Comparison of ENCODE assay signal across 13 cellular contexts in the genomic region with DNA sequence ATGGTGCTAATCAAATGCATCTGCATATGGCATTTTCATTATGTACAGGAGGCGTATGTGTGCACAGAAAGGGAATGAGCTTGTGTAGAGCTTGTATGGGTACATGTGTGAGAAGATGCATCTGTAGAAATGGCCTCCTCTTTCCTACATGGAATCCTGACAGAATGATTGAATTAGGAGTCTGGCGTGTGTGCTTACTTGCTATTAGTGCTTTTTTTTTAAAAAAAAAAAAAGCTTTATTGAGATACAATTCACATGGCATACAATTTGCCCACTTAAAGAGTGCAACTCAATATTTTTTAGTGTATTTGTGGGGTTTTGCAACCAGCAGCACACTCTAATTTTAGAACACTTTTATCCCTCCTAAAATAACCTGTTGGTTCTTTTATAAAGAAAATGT.
A peak's percentile ranks its signal among the peaks of the same experiment; 100 is the strongest.
DNase-seq lines count a peak whose midpoint lies in the region; ATAC-seq and TF ChIP-seq lines count a peak whose summit lies in the region.
"Had no signal": no experiment of that assay in that cellular context is flagged by ENCODE, and none has a peak within 500 bp of the region (broad histone marks: within the 10 kb centered on the region; RNA-seq: fewer than 3 reads in every experiment).

No MANE protein-coding gene starts in this region.

- no peak for DNase-seq in CD4-positive, CD25-positive, alpha-beta regulatory T cell
- no peak for DNase-seq in CD8-positive, alpha-beta memory T cell
- no peak for DNase-seq in activated naive CD8-positive, alpha-beta T cell treated with anti-CD3 and anti-CD28 coated beads, Interleukin-2, amount 10 ng/mL, durations not matched to agents 7 days and 5 days
- DNase-seq in NK-92 treated with Interleukin-12 subunit alpha and Interleukin-12 subunit beta, amount 100 ng/mL, for 24 hours (lab: John Stamatoyannopoulos, UW) = no peak
- DNase-seq in endothelial cell (ENCODE audit: low spot score) (no peak), mesendoderm (no peak)
- DNase-seq: activated CD4-positive, alpha-beta T cell treated with anti-CD3 and anti-CD28 coated beads, Interleukin-2, amount 50 U/mL, for 4 hours; BE2C; NCI-H226; stimulated activated CD4-positive, alpha-beta T cell treated with anti-CD3 and anti-CD28 coated beads, Interleukin-2, amount 100 ng/mL, for 48 hours; SW 1271 had no signal

- TF ChIP-seq CTCF in neural cell (IDR thresholded peaks at IDR 0.05; ENCODE audit: poor library complexity, severe bottlenecking) = no peak
- no peak for TF ChIP-seq CTCF in endothelial cell (IDR thresholded peaks at IDR 0.05; ENCODE audit: unreplicated experiment)

- peak overlapping the region; percentile 52 to 98 (median 69) for H3K27ac Mint-ChIP-seq in CD4-positive, CD25-positive, alpha-beta regulatory T cell
- H3K27ac Mint-ChIP-seq in CD8-positive, alpha-beta memory T cell = peak overlapping the region; percentile 47 to 95 (median 81)
- peak overlapping the region; percentile 42 for H3K27ac Mint-ChIP-seq in activated naive CD8-positive, alpha-beta T cell treated with anti-CD3 and anti-CD28 coated beads, Interleukin-2, amount 10 ng/mL, durations not matched to agents 7 days and 5 days
- no peak overlapping the region for H3K27ac Mint-ChIP-seq in endothelial cell (ENCODE audit: unreplicated experiment)

- H3K4ac ChIP-seq in mesendoderm (ENCODE audit: low read depth, low read length) = no peak overlapping the region

- H3K27me3 Mint-ChIP-seq in CD4-positive, CD25-positive, alpha-beta regulatory T cell = no peaks in the 10 kb centered on the region
- H3K27me3 Mint-ChIP-seq in CD8-positive, alpha-beta memory T cell = no peaks in the 10 kb centered on the region
- no peaks in the 10 kb centered on the region for H3K27me3 Mint-ChIP-seq in activated naive CD8-positive, alpha-beta T cell treated with anti-CD3 and anti-CD28 coated beads, Interleukin-2, amount 10 ng/mL, durations not matched to agents 7 days and 5 days
- peaks cover 9% of the 10 kb centered on the region for H3K27me3 Mint-ChIP-seq in endothelial cell (ENCODE audit: unreplicated experiment)

- H3F3A ChIP-seq in neural cell (ENCODE audit: insufficient read depth, low read length, poor library complexity, severe bottlenecking) = peaks cover 2% of the 10 kb centered on the region

- H3K4me1 Mint-ChIP-seq in CD4-positive, CD25-positive, alpha-beta regulatory T cell = peaks cover 59 to 96% (median 79%) of the 10 kb centered on the region in 4 donors
- peaks cover 89 to 96% (median 95%) of the 10 kb centered on the region in 3 donors for H3K4me1 Mint-ChIP-seq in CD8-positive, alpha-beta memory T cell
- H3K4me1 Mint-ChIP-seq in activated naive CD8-positive, alpha-beta T cell treated with anti-CD3 and anti-CD28 coated beads, Interleukin-2, amount 10 ng/mL, durations not matched to agents 7 days and 5 days = peaks cover 64% of the 10 kb centered on the region
- peaks cover 54% of the 10 kb centered on the region for H3K4me1 Mint-ChIP-seq in endothelial cell (ENCODE audit: unreplicated experiment)

- H3K4me1 ChIP-seq in CD4-positive, CD25-positive, alpha-beta regulatory T cell (ENCODE audit: control insufficient read depth, insufficient read depth, low read length, poor library complexity, severe bottlenecking) = peaks cover 90% of the 10 kb centered on the region
- peaks cover 96% of the 10 kb centered on the region for H3K4me1 ChIP-seq in CD8-positive, alpha-beta memory T cell (ENCODE audit: insufficient read depth, low read length)
- H3K4me1 ChIP-seq in mesendoderm (ENCODE audit: control insufficient read depth, low read depth, low read length) = peaks cover 5% of the 10 kb centered on the region

- no peak overlapping the region for H3K4me3 ChIP-seq in CD4-positive, CD25-positive, alpha-beta regulatory T cell (ENCODE audit: low read depth, low read length)
- H3K4me3 ChIP-seq in CD8-positive, alpha-beta memory T cell (ENCODE audit: low read length) = no peak overlapping the region
- H3K4me3 ChIP-seq in neural cell (ENCODE audit: low read length) (peak overlapping the region; percentile 39), mesendoderm (ENCODE audit: low read length) (no peak overlapping the region)
- H3K4me3 ChIP-seq: ascending aorta had no signal

- peaks cover 3% of the 10 kb centered on the region for H3K36me3 ChIP-seq in CD4-positive, CD25-positive, alpha-beta regulatory T cell (ENCODE audit: control insufficient read depth, insufficient read depth, low read length)
- H3K36me3 ChIP-seq in CD8-positive, alpha-beta memory T cell (ENCODE audit: insufficient read depth, low read length) = no peaks in the 10 kb centered on the region
- no peaks in the 10 kb centered on the region for H3K36me3 ChIP-seq in neural cell (ENCODE audit: insufficient read depth, low read length)
- H3K36me3 ChIP-seq in mesendoderm (ENCODE audit: control insufficient read depth, insufficient read depth, low read length) = no peaks in the 10 kb centered on the region
- H3K36me3 ChIP-seq: ascending aorta, BE2C had no signal

- CTCF ChIA-PET in CD8-positive, alpha-beta memory T cell (lab: Charles Lee) = interaction anchor here (0.9 to 3.9 kb wide), 7 partner anchors 9 to 99 kb away, joined by 3 to 18 read pairs (median 5); a partner anchor contains a TSS

- peaks cover 4% of the 10 kb centered on the region for H3K79me1 ChIP-seq in mesendoderm (ENCODE audit: low read length)

- no peaks in the 10 kb centered on the region for H3K9me3 Mint-ChIP-seq in CD4-positive, CD25-positive, alpha-beta regulatory T cell
- no peaks in the 10 kb centered on the region for H3K9me3 Mint-ChIP-seq in CD8-positive, alpha-beta memory T cell
- H3K9me3 Mint-ChIP-seq in activated naive CD8-positive, alpha-beta T cell treated with anti-CD3 and anti-CD28 coated beads, Interleukin-2, amount 10 ng/mL, durations not matched to agents 7 days and 5 days = no peaks in the 10 kb centered on the region
- no peaks in the 10 kb centered on the region for H3K9me3 Mint-ChIP-seq in endothelial cell (ENCODE audit: unreplicated experiment)

- H3K9me3 ChIP-seq in CD4-positive, CD25-positive, alpha-beta regulatory T cell (ENCODE audit: control insufficient read depth in 2 of 2, low read length in 2 of 2) = no peaks in the 10 kb centered on the region
- no peaks in the 10 kb centered on the region for H3K9me3 ChIP-seq in CD8-positive, alpha-beta memory T cell (ENCODE audit: low read length)
- H3K9me3 ChIP-seq in neural cell (ENCODE audit: low read length) = no peaks in the 10 kb centered on the region
- H3K9me3 ChIP-seq: ascending aorta, BE2C had no signal

- no peaks in the 10 kb centered on the region for H3K27me3 ChIP-seq in CD4-positive, CD25-positive, alpha-beta regulatory T cell (ENCODE audit: control insufficient read depth, insufficient read depth, low read length)
- H3K27me3 ChIP-seq in CD8-positive, alpha-beta memory T cell (ENCODE audit: insufficient read depth, low read length, poor library complexity, severe bottlenecking) = no peaks in the 10 kb centered on the region
- H3K27me3 ChIP-seq in neural cell (ENCODE audit: insufficient read depth, low read depth, low read length) (no peaks in the 10 kb centered on the region), mesendoderm (ENCODE audit: insufficient read depth, low read length, poor library complexity) (no peaks in the 10 kb centered on the region)
- H3K27me3 ChIP-seq: ascending aorta, BE2C had no signal

- no peak overlapping the region for H3K23ac ChIP-seq in mesendoderm (ENCODE audit: low read length)

- no peaks in the 10 kb centered on the region for H4K20me1 ChIP-seq in neural cell (ENCODE audit: insufficient read depth)

- no peak overlapping the region for H4K8ac ChIP-seq in mesendoderm (ENCODE audit: low read depth, low read length)

- peaks cover 25% of the 10 kb centered on the region for H3K36me3 Mint-ChIP-seq in CD4-positive, CD25-positive, alpha-beta regulatory T cell
- peaks cover 0 to 19% (median 8%) of the 10 kb centered on the region in 3 donors for H3K36me3 Mint-ChIP-seq in CD8-positive, alpha-beta memory T cell
- peaks cover 32% of the 10 kb centered on the region for H3K36me3 Mint-ChIP-seq in activated naive CD8-positive, alpha-beta T cell treated with anti-CD3 and anti-CD28 coated beads, Interleukin-2, amount 10 ng/mL, durations not matched to agents 7 days and 5 days
- H3K36me3 Mint-ChIP-seq in endothelial cell (ENCODE audit: low read depth, unreplicated experiment) = peaks cover 15% of the 10 kb centered on the region

- peak overlapping the region; percentile 79 for H3K27ac ChIP-seq in CD4-positive, CD25-positive, alpha-beta regulatory T cell (ENCODE audit: insufficient read depth, low read length, poor library complexity, severe bottlenecking)
- no peak overlapping the region for H3K27ac ChIP-seq in CD8-positive, alpha-beta memory T cell (ENCODE audit: low read depth, low read length)
- H3K27ac ChIP-seq in neural cell (ENCODE audit: low read length) (peak overlapping the region; percentile 48), mesendoderm (ENCODE audit: low read depth, low read length) (no peak overlapping the region)
- H3K27ac ChIP-seq: ascending aorta had no signal

- H2BK120ac ChIP-seq in mesendoderm (ENCODE audit: low read depth, low read length) = no peak overlapping the region

- H3K79me2 ChIP-seq in neural cell (replicated peaks; ENCODE audit: insufficient read depth, low read length) (peaks cover 37% of the 10 kb centered on the region), mesendoderm (ENCODE audit: control insufficient read depth, insufficient read depth, low read length) (peaks cover 3% of the 10 kb centered on the region)

- no peak overlapping the region for H3K56ac ChIP-seq in mesendoderm (ENCODE audit: low read length)

- H2BK5ac ChIP-seq in mesendoderm (ENCODE audit: low read length) = no peak overlapping the region

- no peak overlapping the region for H2AK5ac ChIP-seq in mesendoderm (ENCODE audit: low read length)

- no peak for TF ChIP-seq EP300 in neural cell (conservative IDR thresholded peaks at IDR 0.05; ENCODE audit: poor library complexity, severe bottlenecking)

- no peak overlapping the region for H2BK15ac ChIP-seq in mesendoderm (replicated peaks; ENCODE audit: low read depth)

- peak overlapping the region; percentile 15 for H3K9ac ChIP-seq in neural cell (ENCODE audit: low read length)
- no peak overlapping the region for H3K9ac ChIP-seq in mesendoderm (ENCODE audit: low read length)

- no peak overlapping the region for H3K4me2 ChIP-seq in neural cell (ENCODE audit: low read length)
- H3K4me2 ChIP-seq in mesendoderm (ENCODE audit: low read length) = no peak overlapping the region

- no peak overlapping the region for H3K18ac ChIP-seq in mesendoderm (ENCODE audit: low read length)

- WGBS in mesendoderm (ENCODE audit: extremely low coverage, insufficient coverage, low lambda C conversion rate) = no CpG with 5 or more reads among the region's 2 CpGs

- TF ChIP-seq RAD21 in neural cell (conservative IDR thresholded peaks at IDR 0.05) = no peak

- peak overlapping the region; percentile 11 to 66 (median 43) for H3K4me3 Mint-ChIP-seq in CD4-positive, CD25-positive, alpha-beta regulatory T cell
- H3K4me3 Mint-ChIP-seq in CD8-positive, alpha-beta memory T cell = peak overlapping the region in 4 of 7 donors; percentile 12 to 55 (median 12)
- H3K4me3 Mint-ChIP-seq in activated naive CD8-positive, alpha-beta T cell treated with anti-CD3 and anti-CD28 coated beads, Interleukin-2, amount 10 ng/mL, durations not matched to agents 7 days and 5 days = peak overlapping the region; percentile 25
- H3K4me3 Mint-ChIP-seq in endothelial cell (ENCODE audit: unreplicated experiment) = no peak overlapping the region

- POLR2A ChIA-PET in CD8-positive, alpha-beta memory T cell (lab: Charles Lee) = no interaction called here
- POLR2A ChIA-PET in activated naive CD8-positive, alpha-beta T cell treated with anti-CD3 and anti-CD28 coated beads, Interleukin-2, amount 10 ng/mL, durations not matched to agents 7 days and 5 days (lab: Charles Lee) = interaction anchor here (0.5 to 1.4 kb wide), 4 partner anchors 43 to 178 kb away, joined by 3 to 6 read pairs (median 4); no protein-coding TSS in a partner anchor

- H2AFZ ChIP-seq in neural cell (ENCODE audit: low read depth, low read length) = no peak overlapping the region

- no peak for ATAC-seq in CD4-positive, CD25-positive, alpha-beta regulatory T cell (ENCODE audit: low read depth in 2 of 2)
- no peak for ATAC-seq in activated naive CD8-positive, alpha-beta T cell treated with anti-CD3 and anti-CD28 coated beads, Interleukin-2, amount 10 ng/mL, durations not matched to agents 7 days and 5 days (ENCODE audit: low read depth)

- H3K9me2 ChIP-seq in neural cell (ENCODE audit: insufficient read depth, low read length) = no peaks in the 10 kb centered on the region

- no peak overlapping the region for H4K5ac ChIP-seq in mesendoderm (ENCODE audit: low read length)

Comparison
In these comparisons a context has a peak if more than half of its experiments do, and no peak if none do; other contexts are left out.
1. H3K27ac ChIP-seq: peak in CD4-positive, CD25-positive, alpha-beta regulatory T cell (single experiment) and neural cell (single experiment); none in CD8-positive, alpha-beta memory T cell (single experiment) and mesendoderm (single experiment).